1 cellular context compared by ENCODE assay signal in the genomic region with DNA sequence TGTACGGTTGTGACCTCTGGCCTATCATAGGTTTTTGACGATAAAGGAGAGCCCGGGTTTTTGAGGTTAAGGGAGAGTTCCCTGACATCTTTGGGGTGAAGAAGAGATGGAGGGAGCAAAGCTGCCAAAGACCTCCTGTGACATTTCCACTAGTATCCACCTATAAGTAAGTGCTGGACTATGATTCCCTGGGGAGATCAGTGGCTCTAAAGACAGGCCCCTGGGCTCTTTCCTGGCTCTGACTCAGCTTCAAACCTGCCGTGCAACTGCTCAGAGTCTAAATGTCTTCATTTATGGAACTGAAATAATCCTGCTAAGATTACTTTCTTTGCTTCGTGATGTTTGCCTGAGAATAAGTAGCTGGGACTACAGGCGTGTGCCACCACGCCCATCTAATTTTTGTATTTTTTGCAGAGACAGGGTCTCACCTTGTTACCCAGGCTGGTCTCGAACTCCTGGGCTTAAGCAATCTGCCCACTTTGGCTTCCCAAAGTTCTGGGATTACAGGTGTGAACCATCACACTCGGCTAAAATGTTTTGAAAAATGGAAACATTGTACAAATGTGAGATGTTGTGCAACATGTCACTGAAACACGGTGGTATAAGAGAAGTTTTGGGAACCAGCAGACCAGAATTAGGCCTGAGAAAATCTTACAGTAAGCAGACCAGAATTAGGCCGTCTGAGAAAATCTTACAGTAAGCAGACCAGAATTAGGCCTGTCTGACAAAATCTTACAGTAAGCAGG.
TF ChIP-seq lines count a peak whose summit lies in the region.

No MANE protein-coding gene starts in this region.

TF ChIP-seq in endothelial cell of umbilical vein, 7 proteins besides CTCF, POLR2A, EP300 and RAD21 (continued from another document):
- TF ChIP-seq, protein P1, sequence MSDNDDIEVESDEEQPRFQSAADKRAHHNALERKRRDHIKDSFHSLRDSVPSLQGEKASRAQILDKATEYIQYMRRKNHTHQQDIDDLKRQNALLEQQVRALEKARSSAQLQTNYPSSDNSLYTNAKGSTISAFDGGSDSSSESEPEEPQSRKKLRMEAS (IDR thresholded peaks at IDR 0.05; ENCODE audit: insufficient read depth, insufficient read length), result no peak
- no peak for TF ChIP-seq POLR2AphosphoS5 (IDR thresholded peaks at IDR 0.05; ENCODE audit: insufficient read depth, low read depth, low read length)
TF ChIP-seq in endothelial cell of umbilical vein: peak in this region for 0.
